ENCODE assay signal across 1 cellular context in the genomic region with DNA sequence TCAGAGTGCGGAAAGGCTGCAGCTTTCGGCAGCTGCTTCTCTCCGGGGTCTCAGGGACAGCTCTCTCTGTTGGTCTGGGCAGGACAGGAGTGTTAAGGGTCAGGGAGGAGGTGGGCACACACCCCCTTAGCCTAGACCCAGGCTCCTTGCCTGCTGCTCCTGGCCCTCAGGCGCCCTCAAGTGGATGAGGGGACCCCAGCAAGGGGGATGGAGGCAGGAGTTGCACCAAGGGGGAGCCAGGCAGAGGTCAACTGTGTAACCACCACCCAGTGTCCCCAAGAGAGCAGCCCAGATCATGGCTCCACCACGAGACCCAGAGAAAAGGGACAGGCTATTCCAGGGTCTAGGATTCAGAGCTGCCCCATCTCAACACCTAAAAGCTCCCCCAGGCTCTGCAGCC.
TF ChIP-seq lines count a peak whose summit lies in the region.

No MANE protein-coding gene starts in this region.

TF ChIP-seq in WTC11, 78 proteins besides CTCF, POLR2A, EP300 and RAD21 (continued from another document):
- TF ChIP-seq ZNF317 (CRISPR knock-in tag; IDR thresholded peaks at IDR 0.05; ENCODE audit: borderline replicate concordance, low read depth): no peak
- TF ChIP-seq TEAD4 (CRISPR knock-in tag; IDR thresholded peaks at IDR 0.05): no peak
- TF ChIP-seq GRHL2 (CRISPR knock-in tag; IDR thresholded peaks at IDR 0.05; ENCODE audit: insufficient replicate concordance, severe bottlenecking): no peak
- no peak for TF ChIP-seq ZNF416 (CRISPR knock-in tag; IDR thresholded peaks at IDR 0.05)
- TF ChIP-seq, protein P1, sequence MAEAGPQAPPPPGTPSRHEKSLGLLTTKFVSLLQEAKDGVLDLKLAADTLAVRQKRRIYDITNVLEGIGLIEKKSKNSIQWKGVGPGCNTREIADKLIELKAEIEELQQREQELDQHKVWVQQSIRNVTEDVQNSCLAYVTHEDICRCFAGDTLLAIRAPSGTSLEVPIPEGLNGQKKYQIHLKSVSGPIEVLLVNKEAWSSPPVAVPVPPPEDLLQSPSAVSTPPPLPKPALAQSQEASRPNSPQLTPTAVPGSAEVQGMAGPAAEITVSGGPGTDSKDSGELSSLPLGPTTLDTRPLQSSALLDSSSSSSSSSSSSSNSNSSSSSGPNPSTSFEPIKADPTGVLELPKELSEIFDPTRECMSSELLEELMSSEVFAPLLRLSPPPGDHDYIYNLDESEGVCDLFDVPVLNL (CRISPR knock-in tag; IDR thresholded peaks at IDR 0.05; ENCODE audit: borderline replicate concordance, low read depth): no peak
- TF ChIP-seq ETV6 (CRISPR knock-in tag; IDR thresholded peaks at IDR 0.05): no peak
